ENCODE assay signal across 1 cellular context in genomic region chr2:84880395-84880644, GRCh38.
TF ChIP-seq lines count a peak whose summit lies in the region.

No MANE protein-coding gene starts in this region.

TF ChIP-seq in liver, 16 proteins besides CTCF, POLR2A, EP300 and RAD21 (continued from another document):
- no peak for TF ChIP-seq ZBTB33 (IDR thresholded peaks at IDR 0.05)
- no peak for TF ChIP-seq JUND (IDR thresholded peaks at IDR 0.05)
- no peak for TF ChIP-seq EGR1 (IDR thresholded peaks at IDR 0.05; ENCODE audit: low read depth in 2 of 2)
